Comparison of ENCODE assay signal across 8 cellular contexts in the genomic region with DNA sequence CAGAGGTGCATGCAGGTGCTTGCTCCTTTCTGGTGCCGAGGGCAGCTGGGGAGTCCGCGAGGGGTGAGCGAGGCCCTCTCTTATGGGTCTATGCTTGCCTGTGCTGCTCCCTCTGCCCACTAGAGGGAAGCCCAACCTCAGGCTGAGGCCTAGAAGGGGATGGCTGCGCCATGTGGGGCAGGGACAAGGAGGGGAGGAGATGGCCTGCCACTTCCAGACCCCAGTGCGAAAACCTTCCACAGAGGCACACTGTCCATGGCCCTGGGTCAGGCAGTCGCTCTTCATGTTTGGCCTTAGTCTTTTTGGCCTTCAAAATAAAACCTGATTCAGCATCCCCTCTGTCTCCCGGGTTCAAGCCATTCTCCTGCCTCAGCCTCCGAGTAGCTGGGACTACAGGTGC. TPM values are rescaled to one million over a fixed set of nuclear protein-coding genes. Genes with fewer than 3 reads are reported as not detected.
DNase-seq lines count a peak whose midpoint lies in the region; ATAC-seq, FAIRE-seq and TF ChIP-seq lines count a peak whose summit lies in the region.

No MANE protein-coding gene starts in this region.

- H3K9ac ChIP-seq in SU-DHL-6 (ENCODE audit: low read length) (no peak overlapping the region), adipocyte (ENCODE audit: low read length) (no peak overlapping the region)

- ATAC-seq in A549 (peak; percentile 90 to 95), GM18867 (IDR thresholded peaks at IDR 0.05; ENCODE audit: unreplicated experiment) (peak; percentile 71), gastrocnemius medialis (peak in 1 of 2 donors; percentile 69), HG02610 (IDR thresholded peaks at IDR 0.05; ENCODE audit: unreplicated experiment) (no peak)

- TF ChIP-seq CTCF in A549 (IDR thresholded peaks at IDR 0.05), result peak; percentile 76
- peak; percentile 87 for TF ChIP-seq CTCF in NB4 (IDR thresholded peaks at IDR 0.05; ENCODE audit: low read depth, low read length)
- peak; percentile 72 for TF ChIP-seq CTCF in SU-DHL-6 (IDR thresholded peaks at IDR 0.05; ENCODE audit: insufficient read depth, low read length, poor library complexity, severe bottlenecking)
- peak; percentile 83 for TF ChIP-seq CTCF in left ventricle myocardium inferior (IDR thresholded peaks at IDR 0.05; ENCODE audit: borderline replicate concordance)
- TF ChIP-seq CTCF in gastrocnemius medialis (IDR thresholded peaks at IDR 0.05 in 4 of 5, conservative IDR thresholded peaks at IDR 0.05 in 1 of 5), result peak; percentile 43 to 71 (median 64)

- no peaks in the 10 kb centered on the region for H4K20me1 ChIP-seq in SU-DHL-6 (ENCODE audit: low read depth, low read length)

- intact Hi-C loops in left ventricle myocardium inferior (cut with micrococcal nuclease) (loop anchor here (5.0 kb wide), 1 partner anchor 64 kb away; no protein-coding TSS in a partner anchor), gastrocnemius medialis (cut with DNase I; ENCODE audit: low total_unique reads) (loop anchor here (10.0 kb wide), 1 partner anchor 162 kb away; no protein-coding TSS in a partner anchor)

- in situ Hi-C loops in gastrocnemius medialis (cut with MboI; ENCODE audit: low sequenced_read_pairs in 4 of 4), result loop anchor here (10.0 kb wide), 2 partner anchors 222 to 232 kb away; a partner anchor contains a TSS

- H2AFZ ChIP-seq in SU-DHL-6 (ENCODE audit: low read depth, low read length, severe bottlenecking), result no peak overlapping the region

- H3K4me1 ChIP-seq in A549, result peaks cover 8% of the 10 kb centered on the region
- no peaks in the 10 kb centered on the region for H3K4me1 ChIP-seq in adipocyte (ENCODE audit: control insufficient read depth, insufficient read depth, low read length)
- H3K4me1 ChIP-seq in left ventricle myocardium inferior, result peaks cover 2% of the 10 kb centered on the region
- no peaks in the 10 kb centered on the region for H3K4me1 ChIP-seq in gastrocnemius medialis

- peak; percentile 85 to 92 for TF ChIP-seq RAD21 in A549 (conservative IDR thresholded peaks at IDR 0.05 in 1 of 2, IDR thresholded peaks at IDR 0.05 in 1 of 2)

- H3K4me3 ChIP-seq in A549 (no peak overlapping the region), NB4 (ENCODE audit: low read depth, low read length) (no peak overlapping the region), SU-DHL-6 (ENCODE audit: insufficient read depth, low read length, poor library complexity, severe bottlenecking) (no peak overlapping the region), adipocyte (ENCODE audit: low read length) (no peak overlapping the region), left ventricle myocardium inferior (no peak overlapping the region), gastrocnemius medialis (no peak overlapping the region)

- H3K9me2 ChIP-seq in SU-DHL-6 (replicated peaks; ENCODE audit: insufficient read depth, low read length), result no peaks in the 10 kb centered on the region

- H3K27me3 ChIP-seq in SU-DHL-6 (ENCODE audit: low read length), result no peaks in the 10 kb centered on the region
- peaks cover 20% of the 10 kb centered on the region for H3K27me3 ChIP-seq in adipocyte (replicated peaks; ENCODE audit: control insufficient read depth, insufficient read depth, low read length)
- H3K27me3 ChIP-seq in left ventricle myocardium inferior (ENCODE audit: low read depth), result peaks cover 23% of the 10 kb centered on the region
- H3K27me3 ChIP-seq in gastrocnemius medialis, result peaks cover 4 to 10% (median 4%) of the 10 kb centered on the region in 3 donors

- TF ChIP-seq POLR2A in A549 (IDR thresholded peaks at IDR 0.05; ENCODE audit: low read length) (no peak), NB4 (IDR thresholded peaks at IDR 0.05; ENCODE audit: extremely low read depth, insufficient read length) (no peak), gastrocnemius medialis (IDR thresholded peaks at IDR 0.05) (no peak)

- POLR2A ChIA-PET in A549 (lab: Yijun Ruan, JAX), result no interaction called here

- H3K9me3 ChIP-seq in A549 (no peaks in the 10 kb centered on the region), SU-DHL-6 (ENCODE audit: insufficient read depth, low read length) (no peaks in the 10 kb centered on the region), adipocyte (ENCODE audit: control insufficient read depth, low read length) (no peaks in the 10 kb centered on the region), left ventricle myocardium inferior (replicated peaks) (no peaks in the 10 kb centered on the region), gastrocnemius medialis (no peaks in the 10 kb centered on the region)

- TF ChIP-seq EP300 in A549 (IDR thresholded peaks at IDR 0.05), result no peak

- no peaks in the 10 kb centered on the region for H3F3A ChIP-seq in SU-DHL-6 (ENCODE audit: insufficient read depth)

- H3K36me3 ChIP-seq in SU-DHL-6 (ENCODE audit: low read length), result no peaks in the 10 kb centered on the region
- no peaks in the 10 kb centered on the region for H3K36me3 ChIP-seq in adipocyte (ENCODE audit: control insufficient read depth, insufficient read depth, low read length, severe bottlenecking)
- no peaks in the 10 kb centered on the region for H3K36me3 ChIP-seq in left ventricle myocardium inferior
- no peaks in the 10 kb centered on the region for H3K36me3 ChIP-seq in gastrocnemius medialis

- no peaks in the 10 kb centered on the region for H3K79me2 ChIP-seq in SU-DHL-6 (ENCODE audit: insufficient read depth, low read length)

- 33% methylated on average over 8 of the region's 9 CpGs for WGBS in A549 (ENCODE audit: missing lambda C conversion rate)

- H3K27ac ChIP-seq in A549, result 0 out of 6 replicates have a peak overlapping the region, but pooled peaks of 1 of the 2 experiments have one; percentile 47
- no peak overlapping the region for H3K27ac ChIP-seq in SU-DHL-6 (ENCODE audit: low read depth, low read length)
- H3K27ac ChIP-seq in left ventricle myocardium inferior (replicated peaks), result no peak overlapping the region
- H3K27ac ChIP-seq in gastrocnemius medialis, result no peak overlapping the region

- FAIRE-seq in A549 (lab: Jason Lieb, UNC), result no peak

- DNase-seq in A549 (ENCODE audit: low read depth in 1 of 2, low spot score in 1 of 2) (peak; percentile 75 to 88), NB4 (ENCODE audit: low read depth) (peak; percentile 71), adipocyte (ENCODE audit: low read depth) (peak; percentile 79), left ventricle myocardium inferior (peak; percentile 39), gastrocnemius medialis (peak in 1 of 2 donors; percentile 35)

- H3K4me2 ChIP-seq in A549, result no peak overlapping the region
- H3K4me2 ChIP-seq in SU-DHL-6 (ENCODE audit: low read depth, low read length, poor library complexity, severe bottlenecking), result no peak overlapping the region

- CTCF ChIA-PET in A549 (lab: Yijun Ruan, JAX), result interaction anchor here (0.6 to 31.5 kb wide), 17 partner anchors 18 to 237 kb away, joined by 3 to 543 read pairs (median 4); a partner anchor contains a TSS

TF ChIP-seq in A549, 52 proteins besides CTCF, POLR2A, EP300 and RAD21:
- TF ChIP-seq, protein P1, sequence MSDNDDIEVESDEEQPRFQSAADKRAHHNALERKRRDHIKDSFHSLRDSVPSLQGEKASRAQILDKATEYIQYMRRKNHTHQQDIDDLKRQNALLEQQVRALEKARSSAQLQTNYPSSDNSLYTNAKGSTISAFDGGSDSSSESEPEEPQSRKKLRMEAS (IDR thresholded peaks at IDR 0.05), result 0 out of 2 replicates have a peak, but pooled peaks have one; percentile 38
- TF ChIP-seq SMC3 (IDR thresholded peaks at IDR 0.05) (peak; percentile 74), HOXA7 (CRISPR knock-in tag; IDR thresholded peaks at IDR 0.05) (no peak), MAFK (IDR thresholded peaks at IDR 0.05; ENCODE audit: partially characterized antibody) (peak; percentile 48), JUNB (IDR thresholded peaks at IDR 0.05) (no peak)
TF ChIP-seq in A549: peak in this region for 3.

RNA-seq across cellular contexts. Expression of a gene that starts 14.0 kb away (rescaled TPM):
- polyA plus RNA-seq in A549 (2011; rRNA removed) (0.04 and 0.06 TPM in 2 replicates), A549 (2017; fragmentation: RNase III; extraction: RNeasy Plus Mini Kit Qiagen cat#74134 plus additional on column Dnase treatment) (0.08 TPM in 1 of 3 replicates, not detected in the others)
- 0.04 and 0.09 TPM in 2 replicates for polyA plus RNA-seq in A549 (2012; cell fraction: cytosol; rRNA removed)
- 0.51 and 0.64 TPM in 2 replicates for polyA plus RNA-seq in A549 (2012; cell fraction: nucleus; rRNA removed)
- polyA minus RNA-seq in A549 (2011; rRNA and poly(A)+ RNA removed), result 0.19 TPM in 1 of 2 replicates, not detected in the other
- total RNA-seq in left ventricle myocardium inferior (not detected), gastrocnemius medialis (not detected)

RNA-seq across cellular contexts. Expression of a gene that starts 44.7 kb away (rescaled TPM):
- polyA plus RNA-seq in A549 (2011; rRNA removed), result 3.9 and 4.7 TPM in 2 replicates
- polyA plus RNA-seq in A549 (2012; cell fraction: cytosol; rRNA removed), result 4.8 and 5.3 TPM in 2 replicates
- 1.3 TPM in 2 replicates for polyA plus RNA-seq in A549 (2012; cell fraction: nucleus; rRNA removed)
- 2.6 to 3.2 TPM (median 3.0 TPM) in 3 replicates for polyA plus RNA-seq in A549 (2017; fragmentation: RNase III; extraction: RNeasy Plus Mini Kit Qiagen cat#74134 plus additional on column Dnase treatment)
- polyA minus RNA-seq in A549 (2011; rRNA and poly(A)+ RNA removed), result 0.83 and 1.1 TPM in 2 replicates
- 0.58 TPM for total RNA-seq in left ventricle myocardium inferior
- not detected for total RNA-seq in gastrocnemius medialis

RNA-seq across cellular contexts. Expression of a gene that starts 44.9 kb away (rescaled TPM):
- polyA plus RNA-seq in A549 (2011; rRNA removed) (528 and 530 TPM in 2 replicates), A549 (2017; fragmentation: RNase III; extraction: RNeasy Plus Mini Kit Qiagen cat#74134 plus additional on column Dnase treatment) (804 to 909 TPM (median 824 TPM) in 3 replicates)
- polyA plus RNA-seq in A549 (2012; cell fraction: cytosol; rRNA removed), result 604 and 615 TPM in 2 replicates
- polyA plus RNA-seq in A549 (2012; cell fraction: nucleus; rRNA removed), result 460 and 483 TPM in 2 replicates
- polyA minus RNA-seq in A549 (2011; rRNA and poly(A)+ RNA removed), result 437 and 471 TPM in 2 replicates
- total RNA-seq in left ventricle myocardium inferior (123 TPM), gastrocnemius medialis (100 to 1,000 TPM; 147 to 189 (median 180) TPM)
